8 cellular contexts compared by ENCODE assay signal in the genomic region with DNA sequence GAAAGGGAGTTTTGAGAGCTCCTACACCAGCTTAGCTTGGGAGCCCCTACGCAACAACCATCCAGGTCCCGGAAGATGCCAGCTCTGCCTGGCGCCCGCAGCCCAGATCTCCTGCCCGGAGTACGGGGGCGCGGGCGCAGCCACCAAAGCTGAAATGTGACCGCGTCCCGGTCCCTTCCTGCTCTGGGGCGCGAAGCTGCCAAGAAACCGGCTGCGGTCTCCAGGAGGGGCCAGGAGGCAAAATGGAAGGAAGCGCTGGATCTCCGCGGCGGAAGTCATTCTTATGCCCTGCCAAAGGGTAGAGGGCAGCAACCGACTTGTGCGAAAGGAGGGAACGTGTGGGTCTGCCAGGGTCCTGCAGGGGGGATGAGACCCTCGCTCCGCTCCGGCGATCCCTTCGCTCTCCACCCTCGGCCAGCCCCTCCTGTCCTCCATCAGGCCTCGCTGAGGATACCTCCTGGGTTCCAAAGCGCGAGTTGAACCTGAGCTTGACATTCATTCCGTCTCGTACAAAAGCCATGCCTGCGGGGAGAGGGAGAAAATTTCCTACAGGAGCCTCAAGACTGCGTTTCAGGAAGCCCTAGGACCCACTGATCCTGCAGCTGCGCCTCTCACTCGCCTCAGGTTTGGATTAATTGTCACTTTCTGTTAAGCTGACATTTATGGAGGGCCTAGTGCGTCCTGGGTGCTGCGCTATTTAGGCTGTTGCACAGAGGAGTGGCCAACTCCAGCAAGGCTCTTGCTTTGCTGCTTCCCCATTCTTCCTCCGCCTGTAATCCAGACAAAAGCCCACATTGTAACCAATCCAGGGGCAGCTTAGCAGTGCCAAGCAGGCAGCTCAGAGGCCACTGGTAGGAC.
DNase-seq lines count a peak whose midpoint lies in the region; ATAC-seq, FAIRE-seq and TF ChIP-seq lines count a peak whose summit lies in the region.

No MANE protein-coding gene starts in this region.

- no peaks in the 10 kb centered on the region for H4K20me1 ChIP-seq in osteoblast (ENCODE audit: insufficient read depth, low read length)

- H3K9me3 ChIP-seq in osteoblast (ENCODE audit: low read depth, low read length), result no peaks in the 10 kb centered on the region

- no peaks in the 10 kb centered on the region for H3K36me3 Mint-ChIP-seq in WTC11

- H3K4me3 Mint-ChIP-seq in WTC11, result peak overlapping the region; percentile 59

- POLR2A ChIA-PET in WTC11 (lab: Charles Lee), result no interaction called here

- peak overlapping the region; percentile 100 for H2AFZ ChIP-seq in osteoblast (ENCODE audit: low read length)

- no peaks in the 10 kb centered on the region for H3K36me3 ChIP-seq in osteoblast (ENCODE audit: insufficient read depth, low read length)

- peak overlapping the region; percentile 93 for H3K27ac ChIP-seq in osteoblast (ENCODE audit: low read depth, low read length)

- H3K4me1 Mint-ChIP-seq in WTC11, result peaks cover 4% of the 10 kb centered on the region

- H3K27ac Mint-ChIP-seq in WTC11, result no peak overlapping the region

- peak overlapping the region; percentile 82 for H3K4me3 ChIP-seq in osteoblast (ENCODE audit: insufficient read depth, low read length)

- TF ChIP-seq CTCF in WTC11 (IDR thresholded peaks at IDR 0.05) (no peak), osteoblast (IDR thresholded peaks at IDR 0.05; ENCODE audit: extremely low read depth, low read depth, low read length) (no peak)

- DNase-seq in EL (peak; percentile 90), WTC11 (ENCODE audit: low spot score) (peak; percentile 27), fibroblast of the conjunctiva (ENCODE audit: low read depth) (peak; percentile 49), osteoblast (ENCODE audit: insufficient read length, low spot score, missing footprints) (peak; percentile 90), RCC 7860 (ENCODE audit: low spot score) (no peak), HK-2 (ENCODE audit: unreplicated experiment) (no peak)

- H3K79me2 ChIP-seq in osteoblast (ENCODE audit: insufficient read depth, low read length), result peaks cover 4% of the 10 kb centered on the region

- ATAC-seq in GM21360 (IDR thresholded peaks at IDR 0.05; ENCODE audit: unreplicated experiment), result peak; percentile 78
- peak; percentile 50 for ATAC-seq in HG03571 (IDR thresholded peaks at IDR 0.05; ENCODE audit: unreplicated experiment)
- peak; percentile 72 for ATAC-seq in WTC11

- no peaks in the 10 kb centered on the region; the same call in 1 of the 2 replicates for H3K9me3 Mint-ChIP-seq in WTC11

- peak overlapping the region; percentile 99 for H3K4me2 ChIP-seq in osteoblast (ENCODE audit: insufficient read depth, low read length)

- H3K27me3 Mint-ChIP-seq in WTC11 (ENCODE audit: low read depth), result no peaks in the 10 kb centered on the region; the same call in 1 of the 2 replicates

- FAIRE-seq in RCC 7860 (lab: Jason Lieb, UNC), result no peak

- H3K4me1 ChIP-seq in osteoblast (ENCODE audit: insufficient read depth, low read length), result peaks cover 18% of the 10 kb centered on the region

- no peaks in the 10 kb centered on the region for H3K27me3 ChIP-seq in osteoblast (ENCODE audit: insufficient read depth, low read length)

- CTCF ChIA-PET in WTC11 (lab: Charles Lee), result interaction anchor here (0.6 to 1.8 kb wide), 4 partner anchors 56 to 388 kb away, joined by 3 to 5 read pairs (median 4); no protein-coding TSS in a partner anchor

TF ChIP-seq in WTC11, 78 proteins besides CTCF, POLR2A, EP300 and RAD21:
- TF ChIP-seq MYBL2 (CRISPR knock-in tag; IDR thresholded peaks at IDR 0.05) (no peak), CREB1 (CRISPR knock-in tag; IDR thresholded peaks at IDR 0.05) (no peak), GTF2I (CRISPR knock-in tag; conservative IDR thresholded peaks at IDR 0.05) (no peak), KAT7 (CRISPR knock-in tag; IDR thresholded peaks at IDR 0.05; ENCODE audit: borderline replicate concordance) (no peak), IRF1 (CRISPR knock-in tag; IDR thresholded peaks at IDR 0.05) (no peak), USF1 (CRISPR knock-in tag; IDR thresholded peaks at IDR 0.05) (no peak), SMAD3 (CRISPR knock-in tag; IDR thresholded peaks at IDR 0.05; ENCODE audit: borderline replicate concordance) (no peak), ARID4B (CRISPR knock-in tag; IDR thresholded peaks at IDR 0.05; ENCODE audit: borderline replicate concordance) (no peak), ZNF423 (CRISPR knock-in tag; IDR thresholded peaks at IDR 0.05) (no peak)
- TF ChIP-seq, protein P1, sequence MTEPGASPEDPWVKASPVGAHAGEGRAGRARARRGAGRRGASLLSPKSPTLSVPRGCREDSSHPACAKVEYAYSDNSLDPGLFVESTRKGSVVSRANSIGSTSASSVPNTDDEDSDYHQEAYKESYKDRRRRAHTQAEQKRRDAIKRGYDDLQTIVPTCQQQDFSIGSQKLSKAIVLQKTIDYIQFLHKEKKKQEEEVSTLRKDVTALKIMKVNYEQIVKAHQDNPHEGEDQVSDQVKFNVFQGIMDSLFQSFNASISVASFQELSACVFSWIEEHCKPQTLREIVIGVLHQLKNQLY (CRISPR knock-in tag; IDR thresholded peaks at IDR 0.05), result no peak
- TF ChIP-seq, protein P2, sequence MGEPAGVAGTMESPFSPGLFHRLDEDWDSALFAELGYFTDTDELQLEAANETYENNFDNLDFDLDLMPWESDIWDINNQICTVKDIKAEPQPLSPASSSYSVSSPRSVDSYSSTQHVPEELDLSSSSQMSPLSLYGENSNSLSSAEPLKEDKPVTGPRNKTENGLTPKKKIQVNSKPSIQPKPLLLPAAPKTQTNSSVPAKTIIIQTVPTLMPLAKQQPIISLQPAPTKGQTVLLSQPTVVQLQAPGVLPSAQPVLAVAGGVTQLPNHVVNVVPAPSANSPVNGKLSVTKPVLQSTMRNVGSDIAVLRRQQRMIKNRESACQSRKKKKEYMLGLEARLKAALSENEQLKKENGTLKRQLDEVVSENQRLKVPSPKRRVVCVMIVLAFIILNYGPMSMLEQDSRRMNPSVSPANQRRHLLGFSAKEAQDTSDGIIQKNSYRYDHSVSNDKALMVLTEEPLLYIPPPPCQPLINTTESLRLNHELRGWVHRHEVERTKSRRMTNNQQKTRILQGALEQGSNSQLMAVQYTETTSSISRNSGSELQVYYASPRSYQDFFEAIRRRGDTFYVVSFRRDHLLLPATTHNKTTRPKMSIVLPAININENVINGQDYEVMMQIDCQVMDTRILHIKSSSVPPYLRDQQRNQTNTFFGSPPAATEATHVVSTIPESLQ (CRISPR knock-in tag; IDR thresholded peaks at IDR 0.05), result no peak

Comparison
In these comparisons a context has a peak if more than half of its experiments do, and no peak if none do; other contexts are left out.
1. DNase-seq: peak in EL (single experiment), WTC11 (single experiment), fibroblast of the conjunctiva (single experiment) and osteoblast (single experiment); none in RCC 7860 (single experiment) and HK-2 (single experiment).
2. Peak in every context shown above with its lines, with median percentiles within 50 percentile points of each other: ATAC-seq.